ENCODE assay signal across 1 cellular context in the genomic region with DNA sequence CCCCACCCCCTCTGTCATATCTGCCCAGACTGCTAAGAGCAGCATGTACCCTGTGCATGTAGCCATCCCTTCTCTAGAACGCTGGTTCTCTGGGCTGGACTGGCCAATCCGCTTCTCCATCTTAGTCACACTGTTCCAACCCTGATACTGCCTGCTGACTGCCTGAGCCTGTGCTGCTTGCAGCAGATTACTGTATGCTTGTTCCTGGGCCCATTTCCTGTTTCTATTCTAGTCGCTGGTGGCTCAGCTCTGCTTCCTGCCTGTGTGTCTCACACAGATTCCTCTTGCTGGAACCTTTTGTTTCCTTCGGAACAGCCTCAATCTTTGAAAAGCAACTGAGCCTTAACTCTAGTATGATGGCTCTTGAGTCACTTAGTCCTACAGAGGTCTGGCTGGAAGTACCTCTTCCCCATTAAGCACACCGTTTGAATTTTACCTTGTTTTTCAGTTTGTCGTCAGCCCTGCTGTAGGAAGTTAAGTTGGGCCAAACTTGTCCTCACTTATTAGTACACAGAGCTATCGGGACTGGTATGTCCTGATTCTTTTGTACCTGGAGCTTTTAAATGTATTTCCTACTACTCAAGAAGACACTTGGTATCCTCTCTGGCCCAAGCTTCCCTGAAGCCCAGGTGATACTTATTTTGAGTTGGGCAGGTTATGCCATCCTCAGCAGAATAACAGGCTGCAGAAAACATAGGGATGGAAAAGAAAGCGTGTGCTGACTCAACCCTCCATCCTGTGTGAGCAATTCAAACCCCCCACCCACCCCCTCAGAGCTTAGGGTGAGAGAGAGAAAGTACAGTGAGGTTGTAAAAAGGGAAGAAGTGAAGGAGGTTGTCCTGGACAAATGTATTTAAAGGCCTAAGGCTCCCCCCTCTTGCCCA.
TF ChIP-seq lines count a peak whose summit lies in the region.

No MANE protein-coding gene starts in this region.

TF ChIP-seq in K562, 482 proteins besides CTCF, POLR2A, EP300 and RAD21 (continued from another document and continues in another):
- TF ChIP-seq ZNF431 (CRISPR knock-in tag; IDR thresholded peaks at IDR 0.05), result peak; percentile 72; the same call in 1 of the 2 replicates
- no peak for TF ChIP-seq ZFP91 (CRISPR knock-in tag; IDR thresholded peaks at IDR 0.05)
- TF ChIP-seq HDAC2 (IDR thresholded peaks at IDR 0.05), result peak; percentile 93
- TF ChIP-seq MXD1 (CRISPR knock-in tag; IDR thresholded peaks at IDR 0.05; ENCODE audit: borderline replicate concordance, poor library complexity, severe bottlenecking), result no peak
- TF ChIP-seq, protein P1, sequence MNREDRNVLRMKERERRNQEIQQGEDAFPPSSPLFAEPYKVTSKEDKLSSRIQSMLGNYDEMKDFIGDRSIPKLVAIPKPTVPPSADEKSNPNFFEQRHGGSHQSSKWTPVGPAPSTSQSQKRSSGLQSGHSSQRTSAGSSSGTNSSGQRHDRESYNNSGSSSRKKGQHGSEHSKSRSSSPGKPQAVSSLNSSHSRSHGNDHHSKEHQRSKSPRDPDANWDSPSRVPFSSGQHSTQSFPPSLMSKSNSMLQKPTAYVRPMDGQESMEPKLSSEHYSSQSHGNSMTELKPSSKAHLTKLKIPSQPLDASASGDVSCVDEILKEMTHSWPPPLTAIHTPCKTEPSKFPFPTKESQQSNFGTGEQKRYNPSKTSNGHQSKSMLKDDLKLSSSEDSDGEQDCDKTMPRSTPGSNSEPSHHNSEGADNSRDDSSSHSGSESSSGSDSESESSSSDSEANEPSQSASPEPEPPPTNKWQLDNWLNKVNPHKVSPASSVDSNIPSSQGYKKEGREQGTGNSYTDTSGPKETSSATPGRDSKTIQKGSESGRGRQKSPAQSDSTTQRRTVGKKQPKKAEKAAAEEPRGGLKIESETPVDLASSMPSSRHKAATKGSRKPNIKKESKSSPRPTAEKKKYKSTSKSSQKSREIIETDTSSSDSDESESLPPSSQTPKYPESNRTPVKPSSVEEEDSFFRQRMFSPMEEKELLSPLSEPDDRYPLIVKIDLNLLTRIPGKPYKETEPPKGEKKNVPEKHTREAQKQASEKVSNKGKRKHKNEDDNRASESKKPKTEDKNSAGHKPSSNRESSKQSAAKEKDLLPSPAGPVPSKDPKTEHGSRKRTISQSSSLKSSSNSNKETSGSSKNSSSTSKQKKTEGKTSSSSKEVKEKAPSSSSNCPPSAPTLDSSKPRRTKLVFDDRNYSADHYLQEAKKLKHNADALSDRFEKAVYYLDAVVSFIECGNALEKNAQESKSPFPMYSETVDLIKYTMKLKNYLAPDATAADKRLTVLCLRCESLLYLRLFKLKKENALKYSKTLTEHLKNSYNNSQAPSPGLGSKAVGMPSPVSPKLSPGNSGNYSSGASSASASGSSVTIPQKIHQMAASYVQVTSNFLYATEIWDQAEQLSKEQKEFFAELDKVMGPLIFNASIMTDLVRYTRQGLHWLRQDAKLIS (CRISPR knock-in tag; IDR thresholded peaks at IDR 0.05), result no peak
- no peak for TF ChIP-seq RUNX1 (IDR thresholded peaks at IDR 0.05; ENCODE audit: low read depth)
- peak; percentile 78 for TF ChIP-seq SMARCE1 (IDR thresholded peaks at IDR 0.05)
- TF ChIP-seq, protein P2, sequence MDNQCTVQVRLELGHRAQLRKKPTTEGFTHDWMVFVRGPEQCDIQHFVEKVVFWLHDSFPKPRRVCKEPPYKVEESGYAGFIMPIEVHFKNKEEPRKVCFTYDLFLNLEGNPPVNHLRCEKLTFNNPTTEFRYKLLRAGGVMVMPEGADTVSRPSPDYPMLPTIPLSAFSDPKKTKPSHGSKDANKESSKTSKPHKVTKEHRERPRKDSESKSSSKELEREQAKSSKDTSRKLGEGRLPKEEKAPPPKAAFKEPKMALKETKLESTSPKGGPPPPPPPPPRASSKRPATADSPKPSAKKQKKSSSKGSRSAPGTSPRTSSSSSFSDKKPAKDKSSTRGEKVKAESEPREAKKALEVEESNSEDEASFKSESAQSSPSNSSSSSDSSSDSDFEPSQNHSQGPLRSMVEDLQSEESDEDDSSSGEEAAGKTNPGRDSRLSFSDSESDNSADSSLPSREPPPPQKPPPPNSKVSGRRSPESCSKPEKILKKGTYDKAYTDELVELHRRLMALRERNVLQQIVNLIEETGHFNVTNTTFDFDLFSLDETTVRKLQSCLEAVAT (IDR thresholded peaks at IDR 0.05), result no peak
- TF ChIP-seq CBX3 (IDR thresholded peaks at IDR 0.05; ENCODE audit: borderline replicate concordance in 1 of 2, low read length in 2 of 2), result peak in 1 of 2 experiments; percentile 99; a peak in 2 of 3 replicates
- no peak for TF ChIP-seq CC2D1A (IDR thresholded peaks at IDR 0.05)
- TF ChIP-seq, protein P3, sequence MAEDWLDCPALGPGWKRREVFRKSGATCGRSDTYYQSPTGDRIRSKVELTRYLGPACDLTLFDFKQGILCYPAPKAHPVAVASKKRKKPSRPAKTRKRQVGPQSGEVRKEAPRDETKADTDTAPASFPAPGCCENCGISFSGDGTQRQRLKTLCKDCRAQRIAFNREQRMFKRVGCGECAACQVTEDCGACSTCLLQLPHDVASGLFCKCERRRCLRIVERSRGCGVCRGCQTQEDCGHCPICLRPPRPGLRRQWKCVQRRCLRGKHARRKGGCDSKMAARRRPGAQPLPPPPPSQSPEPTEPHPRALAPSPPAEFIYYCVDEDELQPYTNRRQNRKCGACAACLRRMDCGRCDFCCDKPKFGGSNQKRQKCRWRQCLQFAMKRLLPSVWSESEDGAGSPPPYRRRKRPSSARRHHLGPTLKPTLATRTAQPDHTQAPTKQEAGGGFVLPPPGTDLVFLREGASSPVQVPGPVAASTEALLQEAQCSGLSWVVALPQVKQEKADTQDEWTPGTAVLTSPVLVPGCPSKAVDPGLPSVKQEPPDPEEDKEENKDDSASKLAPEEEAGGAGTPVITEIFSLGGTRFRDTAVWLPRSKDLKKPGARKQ (CRISPR knock-in tag; IDR thresholded peaks at IDR 0.05), result no peak
- no peak for TF ChIP-seq RBFOX2 (IDR thresholded peaks at IDR 0.05; ENCODE audit: low read depth, low read length)
- TF ChIP-seq ZNF3 (CRISPR knock-in tag; IDR thresholded peaks at IDR 0.05), result no peak
- TF ChIP-seq GABPA (tag; conservative IDR thresholded peaks at IDR 0.05; ENCODE audit: low read depth), result peak; percentile 92
- no peak for TF ChIP-seq MCM2 (IDR thresholded peaks at IDR 0.05; ENCODE audit: low read depth)
- no peak for TF ChIP-seq IRF1 (CRISPR knock-in tag; IDR thresholded peaks at IDR 0.05; ENCODE audit: borderline replicate concordance)
- TF ChIP-seq, protein P4, sequence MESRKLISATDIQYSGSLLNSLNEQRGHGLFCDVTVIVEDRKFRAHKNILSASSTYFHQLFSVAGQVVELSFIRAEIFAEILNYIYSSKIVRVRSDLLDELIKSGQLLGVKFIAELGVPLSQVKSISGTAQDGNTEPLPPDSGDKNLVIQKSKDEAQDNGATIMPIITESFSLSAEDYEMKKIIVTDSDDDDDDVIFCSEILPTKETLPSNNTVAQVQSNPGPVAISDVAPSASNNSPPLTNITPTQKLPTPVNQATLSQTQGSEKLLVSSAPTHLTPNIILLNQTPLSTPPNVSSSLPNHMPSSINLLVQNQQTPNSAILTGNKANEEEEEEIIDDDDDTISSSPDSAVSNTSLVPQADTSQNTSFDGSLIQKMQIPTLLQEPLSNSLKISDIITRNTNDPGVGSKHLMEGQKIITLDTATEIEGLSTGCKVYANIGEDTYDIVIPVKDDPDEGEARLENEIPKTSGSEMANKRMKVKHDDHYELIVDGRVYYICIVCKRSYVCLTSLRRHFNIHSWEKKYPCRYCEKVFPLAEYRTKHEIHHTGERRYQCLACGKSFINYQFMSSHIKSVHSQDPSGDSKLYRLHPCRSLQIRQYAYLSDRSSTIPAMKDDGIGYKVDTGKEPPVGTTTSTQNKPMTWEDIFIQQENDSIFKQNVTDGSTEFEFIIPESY (CRISPR knock-in tag; IDR thresholded peaks at IDR 0.05), result peak; percentile 84
- TF ChIP-seq CHCHD3 (CRISPR knock-in tag; IDR thresholded peaks at IDR 0.05), result no peak
- TF ChIP-seq ZNF23 (CRISPR knock-in tag; IDR thresholded peaks at IDR 0.05), result no peak
- TF ChIP-seq, protein P5, sequence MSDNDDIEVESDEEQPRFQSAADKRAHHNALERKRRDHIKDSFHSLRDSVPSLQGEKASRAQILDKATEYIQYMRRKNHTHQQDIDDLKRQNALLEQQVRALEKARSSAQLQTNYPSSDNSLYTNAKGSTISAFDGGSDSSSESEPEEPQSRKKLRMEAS (CRISPR knock-in tag; IDR thresholded peaks at IDR 0.05), result peak; percentile 83
- TF ChIP-seq RCOR1 (IDR thresholded peaks at IDR 0.05; ENCODE audit: borderline replicate concordance in 1 of 2, low read depth in 2 of 2, low read length in 2 of 2), result peak; percentile 45 to 98; a peak in 3 of 4 replicates
- peak; percentile 54; the same call in 1 of the 2 replicates for TF ChIP-seq ZKSCAN1 (IDR thresholded peaks at IDR 0.05; ENCODE audit: low read depth, low read length)
- TF ChIP-seq HMGN3 (IDR thresholded peaks at IDR 0.05; ENCODE audit: borderline replicate concordance, extremely low read depth, insufficient read length, low read depth, low read length), result no peak
- no peak for TF ChIP-seq ZNF347 (CRISPR knock-in tag; IDR thresholded peaks at IDR 0.05; ENCODE audit: low read depth)
- TF ChIP-seq SNRNP70 (optimal IDR thresholded peaks at IDR 0.05; ENCODE audit: low read depth, low read length), result no peak
- TF ChIP-seq TFAM (CRISPR knock-in tag; conservative IDR thresholded peaks at IDR 0.05), result no peak
- TF ChIP-seq, protein P6, sequence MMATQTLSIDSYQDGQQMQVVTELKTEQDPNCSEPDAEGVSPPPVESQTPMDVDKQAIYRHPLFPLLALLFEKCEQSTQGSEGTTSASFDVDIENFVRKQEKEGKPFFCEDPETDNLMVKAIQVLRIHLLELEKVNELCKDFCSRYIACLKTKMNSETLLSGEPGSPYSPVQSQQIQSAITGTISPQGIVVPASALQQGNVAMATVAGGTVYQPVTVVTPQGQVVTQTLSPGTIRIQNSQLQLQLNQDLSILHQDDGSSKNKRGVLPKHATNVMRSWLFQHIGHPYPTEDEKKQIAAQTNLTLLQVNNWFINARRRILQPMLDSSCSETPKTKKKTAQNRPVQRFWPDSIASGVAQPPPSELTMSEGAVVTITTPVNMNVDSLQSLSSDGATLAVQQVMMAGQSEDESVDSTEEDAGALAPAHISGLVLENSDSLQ (IDR thresholded peaks at IDR 0.05), result peak; percentile 49
- peak; percentile 68; the same call in 1 of the 2 replicates for TF ChIP-seq MBD2 (IDR thresholded peaks at IDR 0.05; ENCODE audit: borderline replicate concordance, low read depth)
- no peak for TF ChIP-seq CEBPZ (IDR thresholded peaks at IDR 0.05; ENCODE audit: borderline replicate concordance, low read depth, low read length)
- TF ChIP-seq HES1 (IDR thresholded peaks at IDR 0.05; ENCODE audit: low read depth), result no peak
- TF ChIP-seq, protein P7, sequence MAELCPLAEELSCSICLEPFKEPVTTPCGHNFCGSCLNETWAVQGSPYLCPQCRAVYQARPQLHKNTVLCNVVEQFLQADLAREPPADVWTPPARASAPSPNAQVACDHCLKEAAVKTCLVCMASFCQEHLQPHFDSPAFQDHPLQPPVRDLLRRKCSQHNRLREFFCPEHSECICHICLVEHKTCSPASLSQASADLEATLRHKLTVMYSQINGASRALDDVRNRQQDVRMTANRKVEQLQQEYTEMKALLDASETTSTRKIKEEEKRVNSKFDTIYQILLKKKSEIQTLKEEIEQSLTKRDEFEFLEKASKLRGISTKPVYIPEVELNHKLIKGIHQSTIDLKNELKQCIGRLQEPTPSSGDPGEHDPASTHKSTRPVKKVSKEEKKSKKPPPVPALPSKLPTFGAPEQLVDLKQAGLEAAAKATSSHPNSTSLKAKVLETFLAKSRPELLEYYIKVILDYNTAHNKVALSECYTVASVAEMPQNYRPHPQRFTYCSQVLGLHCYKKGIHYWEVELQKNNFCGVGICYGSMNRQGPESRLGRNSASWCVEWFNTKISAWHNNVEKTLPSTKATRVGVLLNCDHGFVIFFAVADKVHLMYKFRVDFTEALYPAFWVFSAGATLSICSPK (IDR thresholded peaks at IDR 0.05; ENCODE audit: borderline replicate concordance), result no peak
